Comparison of ENCODE assay signal across 39 cellular contexts in genomic region chr10:118220346-118220745, GRCh38.
"Had no signal": no experiment of that assay in that cellular context is flagged by ENCODE, and none has a peak within 500 bp of the region (broad histone marks: within the 10 kb centered on the region; RNA-seq: fewer than 3 reads in every experiment).

No MANE protein-coding gene starts in this region.

- FAIRE-seq: astrocyte, bronchial epithelial cell had no signal

- H3K4me1 ChIP-seq: adrenal gland, ascending aorta, body of pancreas, breast epithelium had no signal

- DNase-seq: activated effector memory CD4-positive, alpha-beta T cell treated with anti-CD3 and anti-CD28 coated beads, Interleukin-2, amount 50 U/mL, for 16 hours; activated effector memory CD4-positive, alpha-beta T cell treated with Interleukin-2 at 50 U/mL for 16 hours; activated gamma-delta T cell; activated gamma-delta T cell treated with Interleukin-2 at 50 U/mL for 16 hours; activated naive CD4-positive, alpha-beta T cell; activated naive CD4-positive, alpha-beta T cell treated with anti-CD3 and anti-CD28 coated beads for 36 hours; activated naive CD4-positive, alpha-beta T cell treated with anti-CD3 and anti-CD28 coated beads, Interleukin-2, amount 10 ng/mL, durations not matched to agents 7 days and 5 days; activated naive CD4-positive, alpha-beta T cell treated with anti-CD3 and anti-CD28 coated beads, Interleukin-2, amount 50 U/mL, for 16 hours; activated naive CD4-positive, alpha-beta T cell treated with Interleukin-2 at 50 U/mL for 16 hours; activated naive CD8-positive, alpha-beta T cell treated with anti-CD3 and anti-CD28 coated beads for 36 hours; activated naive CD8-positive, alpha-beta T cell treated with anti-CD3 and anti-CD28 coated beads, Interleukin-2, amount 10 ng/mL, durations not matched to agents 7 days and 5 days; activated naive CD8-positive, alpha-beta T cell treated with anti-CD3 and anti-CD28 coated beads, Interleukin-2, amount 50 U/mL, for 24 hours; activated T-cell treated with anti-CD3 and anti-CD28 coated beads, Interleukin-2, amount 50 U/mL, for 24 hours; activated T-cell treated with anti-CD3 and anti-CD28 coated beads, Interleukin-2, amount 50 U/mL, for 4 hours; activated T-cell treated with anti-CD3 and anti-CD28 coated beads, Interleukin-2, amount 50 U/mL, for 48 hours; activated T-cell treated with anti-CD3 and anti-CD28 coated beads, Interleukin-2, amount 50 U/mL, for 72 hours; adrenal gland; amniotic stem cell; amygdala; anterior cingulate cortex; aorta; body of pancreas; brain microvascular endothelial cell; caudate nucleus; central memory CD4-positive, alpha-beta T cell; cerebellar nuclear complex had no signal

- H3K27ac ChIP-seq: adrenal gland, ascending aorta, body of pancreas, brain microvascular endothelial cell, breast epithelium, cardiac muscle cell had no signal

- H3K36me3 ChIP-seq: adrenal gland, ascending aorta, brain microvascular endothelial cell, breast epithelium, cardiac muscle cell had no signal

- H3K4me1 Mint-ChIP-seq: activated naive CD4-positive, alpha-beta T cell treated with anti-CD3 and anti-CD28 coated beads, Interleukin-2, amount 10 ng/mL, durations not matched to agents 7 days and 5 days; activated naive CD4-positive, alpha-beta T cell treated with anti-CD3 and anti-CD28 coated beads, Interleukin-2, amount 50 U/mL, for 24 hours; activated naive CD8-positive, alpha-beta T cell treated with anti-CD3 and anti-CD28 coated beads for 36 hours; activated naive CD8-positive, alpha-beta T cell treated with anti-CD3 and anti-CD28 coated beads, Interleukin-2, amount 10 ng/mL, durations not matched to agents 7 days and 5 days; activated naive CD8-positive, alpha-beta T cell treated with anti-CD3 and anti-CD28 coated beads, Interleukin-2, amount 50 U/mL, for 24 hours; activated T-helper 17 cell treated with anti-CD3 and anti-CD28 coated beads, Interleukin-2, amount 50 U/mL, for 72 hours; central memory CD8-positive, alpha-beta T cell had no signal

- H3K4me3 ChIP-seq: adrenal gland, ascending aorta, body of pancreas, breast epithelium, cardiac muscle cell had no signal

- H3K4me3 Mint-ChIP-seq: activated naive CD4-positive, alpha-beta T cell treated with anti-CD3 and anti-CD28 coated beads for 36 hours; activated naive CD4-positive, alpha-beta T cell treated with anti-CD3 and anti-CD28 coated beads, Interleukin-2, amount 10 ng/mL, durations not matched to agents 7 days and 5 days; activated naive CD4-positive, alpha-beta T cell treated with anti-CD3 and anti-CD28 coated beads, Interleukin-2, amount 50 U/mL, for 24 hours; activated naive CD8-positive, alpha-beta T cell; activated naive CD8-positive, alpha-beta T cell treated with anti-CD3 and anti-CD28 coated beads for 36 hours; activated naive CD8-positive, alpha-beta T cell treated with anti-CD3 and anti-CD28 coated beads, Interleukin-2, amount 10 ng/mL, durations not matched to agents 7 days and 5 days; activated naive CD8-positive, alpha-beta T cell treated with anti-CD3 and anti-CD28 coated beads, Interleukin-2, amount 50 U/mL, for 24 hours; activated T-cell treated with anti-CD3 and anti-CD28 coated beads, Interleukin-2, amount 50 U/mL, for 24 hours; activated T-cell treated with anti-CD3 and anti-CD28 coated beads, Interleukin-2, amount 50 U/mL, for 4 hours; activated T-cell treated with anti-CD3 and anti-CD28 coated beads, Interleukin-2, amount 50 U/mL, for 72 hours; activated T-helper 1 cell treated with anti-CD3 and anti-CD28 coated beads, Interleukin-12 subunit alpha, Interleukin-12 subunit beta, Interleukin-2, Interleukin-4 antibody, amounts not matched to agents 30 ng/mL and 10 ng/mL and 1 ng/mL, durations not matched to agents 14 hours and 24 hours and 36 hours; activated T-helper 17 cell treated with anti-CD3 and anti-CD28 coated beads, Interleukin-2, amount 50 U/mL, for 72 hours; brain; central memory CD8-positive, alpha-beta T cell had no signal

- H3K9me3 ChIP-seq: adrenal gland, body of pancreas had no signal

- H3K27me3 Mint-ChIP-seq: activated naive CD4-positive, alpha-beta T cell treated with anti-CD3 and anti-CD28 coated beads, Interleukin-2, amount 10 ng/mL, durations not matched to agents 7 days and 5 days had no signal

- ATAC-seq: activated naive CD4-positive, alpha-beta T cell treated with anti-CD3 and anti-CD28 coated beads, Interleukin-2, amount 50 U/mL, for 72 hours; activated naive CD8-positive, alpha-beta T cell treated with anti-CD3 and anti-CD28 coated beads, Interleukin-2, amount 50 U/mL, for 24 hours; activated T-cell treated with anti-CD3 and anti-CD28 coated beads, Interleukin-2, amount 50 U/mL, for 4 hours; activated T-cell treated with anti-CD3 and anti-CD28 coated beads, Interleukin-2, amount 50 U/mL, for 72 hours; activated T-helper 17 cell treated with anti-CD3 and anti-CD28 coated beads, Interleukin-2, amount 50 U/mL, for 72 hours; body of pancreas had no signal

- H3K9me3 Mint-ChIP-seq: activated naive CD4-positive, alpha-beta T cell treated with anti-CD3 and anti-CD28 coated beads, Interleukin-2, amount 10 ng/mL, durations not matched to agents 7 days and 5 days; activated naive CD4-positive, alpha-beta T cell treated with anti-CD3 and anti-CD28 coated beads, Interleukin-2, amount 50 U/mL, for 72 hours; activated naive CD8-positive, alpha-beta T cell treated with anti-CD3 and anti-CD28 coated beads, Interleukin-2, amount 10 ng/mL, durations not matched to agents 7 days and 5 days; activated T-helper 1 cell treated with anti-CD3 and anti-CD28 coated beads, Interleukin-12 subunit alpha, Interleukin-12 subunit beta, Interleukin-2, Interleukin-4 antibody, amounts not matched to agents 30 ng/mL and 10 ng/mL and 1 ng/mL, durations not matched to agents 14 hours and 24 hours and 36 hours; activated T-helper 2 cell treated with anti-CD3 and anti-CD28 coated beads, Interferon-gamma antibody, Interleukin-2, Interleukin-4, amounts not matched to agents 10 μg/mL and 5 μg/mL and 100 μg/mL, durations not matched to agents 14 hours and 24 hours and 36 hours; central memory CD8-positive, alpha-beta T cell had no signal

- H3K27ac Mint-ChIP-seq: activated naive CD4-positive, alpha-beta T cell treated with anti-CD3 and anti-CD28 coated beads for 36 hours; activated naive CD4-positive, alpha-beta T cell treated with anti-CD3 and anti-CD28 coated beads, Interleukin-2, amount 10 ng/mL, durations not matched to agents 7 days and 5 days; activated naive CD4-positive, alpha-beta T cell treated with anti-CD3 and anti-CD28 coated beads, Interleukin-2, amount 50 U/mL, for 24 hours; activated naive CD4-positive, alpha-beta T cell treated with anti-CD3 and anti-CD28 coated beads, Interleukin-2, amount 50 U/mL, for 72 hours; activated naive CD8-positive, alpha-beta T cell; activated naive CD8-positive, alpha-beta T cell treated with anti-CD3 and anti-CD28 coated beads for 36 hours; activated naive CD8-positive, alpha-beta T cell treated with anti-CD3 and anti-CD28 coated beads, Interleukin-2, amount 10 ng/mL, durations not matched to agents 7 days and 5 days; activated naive CD8-positive, alpha-beta T cell treated with anti-CD3 and anti-CD28 coated beads, Interleukin-2, amount 50 U/mL, for 24 hours; activated T-cell treated with anti-CD3 and anti-CD28 coated beads, Interleukin-2, amount 50 U/mL, for 24 hours; activated T-cell treated with anti-CD3 and anti-CD28 coated beads, Interleukin-2, amount 50 U/mL, for 72 hours; activated T-helper 1 cell treated with anti-CD3 and anti-CD28 coated beads, Interleukin-12 subunit alpha, Interleukin-12 subunit beta, Interleukin-2, Interleukin-4 antibody, amounts not matched to agents 30 ng/mL and 10 ng/mL and 1 ng/mL, durations not matched to agents 14 hours and 24 hours and 36 hours; activated T-helper 17 cell treated with anti-CD3 and anti-CD28 coated beads, Interleukin-2, amount 50 U/mL, for 72 hours; activated T-helper 2 cell treated with anti-CD3 and anti-CD28 coated beads, Interferon-gamma antibody, Interleukin-2, Interleukin-4, amounts not matched to agents 10 μg/mL and 5 μg/mL and 100 μg/mL, durations not matched to agents 14 hours and 24 hours and 36 hours; brain had no signal

- H3K36me3 Mint-ChIP-seq: activated naive CD4-positive, alpha-beta T cell treated with anti-CD3 and anti-CD28 coated beads, Interleukin-2, amount 10 ng/mL, durations not matched to agents 7 days and 5 days; activated naive CD4-positive, alpha-beta T cell treated with anti-CD3 and anti-CD28 coated beads, Interleukin-2, amount 50 U/mL, for 72 hours; activated naive CD8-positive, alpha-beta T cell; activated naive CD8-positive, alpha-beta T cell treated with anti-CD3 and anti-CD28 coated beads for 36 hours; activated naive CD8-positive, alpha-beta T cell treated with anti-CD3 and anti-CD28 coated beads, Interleukin-2, amount 10 ng/mL, durations not matched to agents 7 days and 5 days; brain had no signal

- H3K27me3 ChIP-seq: adrenal gland, ascending aorta, body of pancreas, brain microvascular endothelial cell, breast epithelium had no signal
